Comparison of ENCODE assay signal across 27 cellular contexts in genomic region chr4:48396043-48396442, GRCh38. TPM values are rescaled to one million over a fixed set of nuclear protein-coding genes. Genes with fewer than 3 reads are reported as not detected.
DNase-seq lines count a peak whose midpoint lies in the region; ATAC-seq, FAIRE-seq and TF ChIP-seq lines count a peak whose summit lies in the region.
"Had no signal": no experiment of that assay in that cellular context is flagged by ENCODE, and none has a peak within 500 bp of the region (broad histone marks: within the 10 kb centered on the region; RNA-seq: fewer than 3 reads in every experiment).

No MANE protein-coding gene starts in this region.

- H2BK12ac ChIP-seq in neuronal stem cell (ENCODE audit: low read length), result no peak overlapping the region

- no peak overlapping the region for H2BK5ac ChIP-seq in neuronal stem cell (ENCODE audit: low read length)

- H4K91ac ChIP-seq in neuronal stem cell (ENCODE audit: low read depth, low read length, poor library complexity), result no peak overlapping the region

- peaks cover 14% of the 10 kb centered on the region for H3K4me1 Mint-ChIP-seq in endodermal cell
- H3K4me1 Mint-ChIP-seq in activated CD8-positive, alpha-beta T cell treated with anti-CD3 and anti-CD28 coated beads, Interleukin-2, amount 10 ng/mL, durations not matched to agents 7 days and 5 days (ENCODE audit: low read depth), result peaks cover 4% of the 10 kb centered on the region

- no peak overlapping the region for H4K8ac ChIP-seq in neuronal stem cell (ENCODE audit: low read depth, low read length)

- peak; percentile 58 for DNase-seq in LNCaP clone FGC (ENCODE audit: low read depth)
- peak; percentile 5 for DNase-seq in NCI-H226
- DNase-seq in endodermal cell, result no peak
- no peak for DNase-seq in neuronal stem cell (ENCODE audit: low spot score)
- no peak for DNase-seq in activated CD8-positive, alpha-beta T cell treated with anti-CD3 and anti-CD28 coated beads, Interleukin-2, amount 10 ng/mL, durations not matched to agents 7 days and 5 days
- DNase-seq in frontal cortex (ENCODE audit: low spot score in 2 of 2), result no peak
- DNase-seq: 8988T; ACHN; BE2C; C1 segment of cervical spinal cord; CD4-positive, alpha-beta memory T cell; CD4-positive, CD25-positive, alpha-beta regulatory T cell; CD8-positive, alpha-beta memory T cell; COR-L47; DMS 273 treated with DMSO at 0.1 percent for 48 hours; DMS153; DMS53; DMS79; DND-41; EL; GDM1 had no signal

- H3K4me2 ChIP-seq in neuronal stem cell (ENCODE audit: insufficient read depth, low read length, poor library complexity, severe bottlenecking), result no peak overlapping the region
- H3K4me2 ChIP-seq: BLaER1 had no signal

- no peaks in the 10 kb centered on the region for H3K27me3 Mint-ChIP-seq in endodermal cell (ENCODE audit: insufficient read depth)
- H3K27me3 Mint-ChIP-seq in activated CD8-positive, alpha-beta T cell treated with anti-CD3 and anti-CD28 coated beads, Interleukin-2, amount 10 ng/mL, durations not matched to agents 7 days and 5 days (ENCODE audit: low read depth), result no peaks in the 10 kb centered on the region
- H3K27me3 Mint-ChIP-seq: CD4-positive, alpha-beta memory T cell; CD4-positive, CD25-positive, alpha-beta regulatory T cell; CD8-positive, alpha-beta memory T cell had no signal

- no peak overlapping the region for H3K4me3 Mint-ChIP-seq in endodermal cell
- no peak overlapping the region for H3K4me3 Mint-ChIP-seq in activated CD8-positive, alpha-beta T cell treated with anti-CD3 and anti-CD28 coated beads, Interleukin-2, amount 10 ng/mL, durations not matched to agents 7 days and 5 days
- H3K4me3 Mint-ChIP-seq: CD14-positive monocyte; CD4-positive, alpha-beta memory T cell; CD4-positive, CD25-positive, alpha-beta regulatory T cell; CD8-positive, alpha-beta memory T cell had no signal

- H2BK15ac ChIP-seq in neuronal stem cell (ENCODE audit: low read length), result no peak overlapping the region

- peaks cover 13% of the 10 kb centered on the region for H3K9me3 ChIP-seq in endodermal cell (ENCODE audit: control insufficient read depth, low read length)
- peaks cover 2 to 21% of the 10 kb centered on the region in 2 donors for H3K9me3 ChIP-seq in neuronal stem cell (replicated peaks in 1 of 2; ENCODE audit: control insufficient read depth in 2 of 2, insufficient read depth in 1 of 2, low read depth in 1 of 2, low read length in 2 of 2)
- H3K9me3 ChIP-seq: BE2C had no signal

- H3K27ac ChIP-seq in endodermal cell (ENCODE audit: low read depth, low read length) (no peak overlapping the region), neuronal stem cell (replicated peaks; ENCODE audit: low read length) (no peak overlapping the region)
- H3K27ac ChIP-seq: BLaER1 had no signal

- H3K9ac ChIP-seq in endodermal cell (ENCODE audit: extremely low read depth, low read length, poor library complexity, severe bottlenecking) (no peak overlapping the region), neuronal stem cell (ENCODE audit: low read depth, low read length, poor library complexity) (no peak overlapping the region)
- H3K9ac ChIP-seq: BLaER1 had no signal

- no peak overlapping the region for H2AK5ac ChIP-seq in neuronal stem cell (ENCODE audit: low read depth, low read length)

- no peak overlapping the region for H3K14ac ChIP-seq in neuronal stem cell (ENCODE audit: low read length)

- peaks cover 31% of the 10 kb centered on the region for H3K36me3 ChIP-seq in endodermal cell (ENCODE audit: control insufficient read depth, insufficient read depth, low read length)
- H3K36me3 ChIP-seq in neuronal stem cell (replicated peaks in 1 of 2; ENCODE audit: control insufficient read depth in 2 of 2, insufficient read depth in 2 of 2, low read length in 2 of 2), result peaks cover 3 to 70% of the 10 kb centered on the region in 2 donors

- no peak for FAIRE-seq in frontal cortex (lab: Jason Lieb, UNC)
- FAIRE-seq: A204.1, GM12878, GM12892, GM18507 had no signal

- POLR2A ChIA-PET in activated CD8-positive, alpha-beta T cell treated with anti-CD3 and anti-CD28 coated beads, Interleukin-2, amount 10 ng/mL, durations not matched to agents 7 days and 5 days (lab: Charles Lee), result no interaction called here

- no peak overlapping the region for H3K27ac Mint-ChIP-seq in endodermal cell
- H3K27ac Mint-ChIP-seq in activated CD8-positive, alpha-beta T cell treated with anti-CD3 and anti-CD28 coated beads, Interleukin-2, amount 10 ng/mL, durations not matched to agents 7 days and 5 days, result no peak overlapping the region
- H3K27ac Mint-ChIP-seq: CD14-positive monocyte had no signal

- WGBS in endodermal cell (ENCODE audit: insufficient coverage in 1 of 2, insufficient read length in 1 of 2), 2 experiments, result no CpG with 5 or more reads among the region's 1 CpG
- no CpG with 5 or more reads among the region's 1 CpG for WGBS in neuronal stem cell (ENCODE audit: extremely low coverage in 2 of 2, insufficient read length in 2 of 2, insufficient replicate concordance in 1 of 2), 2 donors

- H3K9me3 Mint-ChIP-seq in endodermal cell, result peaks cover 8% of the 10 kb centered on the region
- H3K9me3 Mint-ChIP-seq in activated CD8-positive, alpha-beta T cell treated with anti-CD3 and anti-CD28 coated beads, Interleukin-2, amount 10 ng/mL, durations not matched to agents 7 days and 5 days (ENCODE audit: insufficient read depth), result no peaks in the 10 kb centered on the region
- H3K9me3 Mint-ChIP-seq: CD8-positive, alpha-beta memory T cell had no signal

- H3K27me3 ChIP-seq in endodermal cell (ENCODE audit: control insufficient read depth, insufficient read depth, low read length, poor library complexity, severe bottlenecking) (no peaks in the 10 kb centered on the region), neuronal stem cell (ENCODE audit: control insufficient read depth in 3 of 3, insufficient read depth in 3 of 3, low read depth in 1 of 3, low read length in 3 of 3) (no peaks in the 10 kb centered on the region)
- H3K27me3 ChIP-seq: BE2C, BLaER1 had no signal

- H3K23ac ChIP-seq in neuronal stem cell (ENCODE audit: low read depth, low read length, poor library complexity), result no peak overlapping the region

- peaks cover 40% of the 10 kb centered on the region for H3K36me3 Mint-ChIP-seq in endodermal cell (ENCODE audit: low read depth)
- H3K36me3 Mint-ChIP-seq in activated CD8-positive, alpha-beta T cell treated with anti-CD3 and anti-CD28 coated beads, Interleukin-2, amount 10 ng/mL, durations not matched to agents 7 days and 5 days (ENCODE audit: low read depth), result peaks cover 40% of the 10 kb centered on the region

- CTCF ChIA-PET in activated CD8-positive, alpha-beta T cell treated with anti-CD3 and anti-CD28 coated beads, Interleukin-2, amount 10 ng/mL, durations not matched to agents 7 days and 5 days (lab: Charles Lee), result no interaction called here

- H3K4ac ChIP-seq in neuronal stem cell (ENCODE audit: low read length), result no peak overlapping the region

- TF ChIP-seq CTCF in LNCaP clone FGC (IDR thresholded peaks at IDR 0.05; ENCODE audit: control insufficient read depth, extremely low read depth, insufficient read depth) (no peak), endodermal cell (conservative IDR thresholded peaks at IDR 0.05) (no peak)

- no peak overlapping the region for H2BK120ac ChIP-seq in neuronal stem cell (ENCODE audit: low read depth, low read length)

- H3K4me1 ChIP-seq in endodermal cell (ENCODE audit: control insufficient read depth, insufficient read depth, low read length), result peaks cover 5% of the 10 kb centered on the region
- H3K4me1 ChIP-seq in neuronal stem cell (ENCODE audit: control insufficient read depth in 2 of 2, insufficient read depth in 1 of 2, low read depth in 1 of 2, low read length in 2 of 2), result no peaks in the 10 kb centered on the region
- H3K4me1 ChIP-seq: BE2C had no signal

- no peak for ATAC-seq in activated CD8-positive, alpha-beta T cell treated with anti-CD3 and anti-CD28 coated beads, Interleukin-2, amount 10 ng/mL, durations not matched to agents 7 days and 5 days
- ATAC-seq: GM12878 had no signal

- H2AFZ ChIP-seq in neuronal stem cell (ENCODE audit: low read length), result no peak overlapping the region

- H3K4me3 ChIP-seq in LNCaP clone FGC (ENCODE audit: low read depth, low read length) (no peak overlapping the region), endodermal cell (ENCODE audit: low read length) (peak overlapping the region; percentile 42), neuronal stem cell (ENCODE audit: low read length in 2 of 2) (no peak overlapping the region)
- H3K4me3 ChIP-seq: BLaER1, GM12878 had no signal

- H3K79me1 ChIP-seq in neuronal stem cell (ENCODE audit: low read depth, low read length), result no peaks in the 10 kb centered on the region

- no peak overlapping the region for H3K18ac ChIP-seq in neuronal stem cell (ENCODE audit: low read length)

RNA-seq across cellular contexts. Expression of gene SLAIN2, which starts 54.7 kb away (rescaled TPM):
- total RNA-seq in endodermal cell, result 10 to 100 TPM; 42.1 to 49.8 TPM
- 40.0 TPM for polyA plus RNA-seq in endodermal cell (2013, experiment 1 of 2)
- 40.0 TPM for polyA plus RNA-seq in endodermal cell (2013, experiment 2 of 2)
- 61.5 TPM for polyA plus RNA-seq in neuronal stem cell (2013, experiment 1 of 2)
- polyA plus RNA-seq in neuronal stem cell (2013, experiment 2 of 2), result 63.1 TPM
- 10 to 100 TPM; 61.3 to 61.6 TPM for total RNA-seq in activated CD8-positive, alpha-beta T cell treated with anti-CD3 and anti-CD28 coated beads, Interleukin-2, amount 10 ng/mL, durations not matched to agents 7 days and 5 days
- 206 TPM for total RNA-seq in frontal cortex

Comparison
In these comparisons a context has a peak if more than half of its experiments do, and no peak if none do; other contexts are left out.
1. DNase-seq: peak in LNCaP clone FGC (single experiment) and NCI-H226 (single experiment); none in endodermal cell (single experiment), neuronal stem cell (single experiment), activated CD8-positive, alpha-beta T cell treated with anti-CD3 and anti-CD28 coated beads, Interleukin-2, amount 10 ng/mL, durations not matched to agents 7 days and 5 days (single experiment) and frontal cortex (0 of 2).